10 cellular contexts compared by ENCODE assay signal in the genomic region with DNA sequence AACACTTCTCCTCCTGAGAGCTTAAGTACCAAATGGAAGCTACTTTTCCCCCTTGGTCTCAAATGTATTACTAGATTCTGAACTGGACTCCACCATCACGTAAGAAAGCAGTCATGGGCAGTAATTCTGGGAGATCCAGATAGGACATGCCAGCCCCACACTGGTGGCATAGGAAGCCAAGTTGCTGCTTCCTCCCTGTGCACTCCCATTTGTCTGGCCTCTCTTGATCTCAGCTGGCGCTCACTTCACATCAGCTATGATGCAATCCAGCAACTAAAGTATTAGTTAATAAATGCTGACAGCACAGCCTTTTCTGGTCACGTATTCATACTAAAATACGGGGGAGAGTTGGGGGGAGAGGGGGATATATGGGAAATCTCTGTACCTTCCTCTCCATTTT. TPM values are rescaled to one million over a fixed set of nuclear protein-coding genes. Genes with fewer than 3 reads are reported as not detected.
A peak's percentile ranks its signal among the peaks of the same experiment; 100 is the strongest.
DNase-seq lines count a peak whose midpoint lies in the region; ATAC-seq and TF ChIP-seq lines count a peak whose summit lies in the region.
"Had no signal": no experiment of that assay in that cellular context is flagged by ENCODE, and none has a peak within 500 bp of the region (broad histone marks: within the 10 kb centered on the region; RNA-seq: fewer than 3 reads in every experiment).

No MANE protein-coding gene starts in this region.

- H3K4me1 Mint-ChIP-seq in activated naive CD8-positive, alpha-beta T cell treated with anti-CD3 and anti-CD28 coated beads, Interleukin-2, amount 10 ng/mL, durations not matched to agents 7 days and 5 days = peaks cover 42% of the 10 kb centered on the region
- peaks cover 32% of the 10 kb centered on the region for H3K4me1 Mint-ChIP-seq in activated naive CD8-positive, alpha-beta T cell treated with anti-CD3 and anti-CD28 coated beads for 36 hours
- peaks cover 76% of the 10 kb centered on the region for H3K4me1 Mint-ChIP-seq in dendritic cell treated with granulocyte-macrophage colony-stimulating factor and Interleukin-4, amounts not matched to agents 40 ng/mL and 50 ng/mL, for 4 days (ENCODE audit: low read depth)

- H3K79me2 ChIP-seq in mesendoderm (ENCODE audit: control insufficient read depth, insufficient read depth, low read length) = no peaks in the 10 kb centered on the region

- no peaks in the 10 kb centered on the region for H3K79me1 ChIP-seq in mesendoderm (ENCODE audit: low read length)

- ATAC-seq in activated naive CD8-positive, alpha-beta T cell treated with anti-CD3 and anti-CD28 coated beads, Interleukin-2, amount 10 ng/mL, durations not matched to agents 7 days and 5 days (ENCODE audit: low read depth) = no peak
- no peak for ATAC-seq in left colon

- peak overlapping the region; percentile 26 for H2BK5ac ChIP-seq in mesendoderm (ENCODE audit: low read length)

- no peak for TF ChIP-seq EP300 in tibial nerve (IDR thresholded peaks at IDR 0.05)

- peak overlapping the region; percentile 15 for H2AK5ac ChIP-seq in mesendoderm (ENCODE audit: low read length)

- H2BK120ac ChIP-seq in mesendoderm (ENCODE audit: low read depth, low read length) = no peak overlapping the region

- H3K36me3 ChIP-seq in mesendoderm (ENCODE audit: control insufficient read depth, insufficient read depth, low read length) = no peaks in the 10 kb centered on the region
- H3K36me3 ChIP-seq in tibial nerve = no peaks in the 10 kb centered on the region

- H3K4me3 ChIP-seq in mesendoderm (ENCODE audit: low read length) (no peak overlapping the region), tibial nerve (no peak overlapping the region)

- WGBS in mesendoderm (ENCODE audit: extremely low coverage, insufficient coverage, low lambda C conversion rate) = no CpG with 5 or more reads among the region's 4 CpGs
- WGBS in tibial nerve, 2 donors = 72 to 77% methylated on average over 4 of the region's 4 CpGs

- no peak overlapping the region for H3K4me2 ChIP-seq in mesendoderm (ENCODE audit: low read length)

- POLR2A ChIA-PET in activated naive CD8-positive, alpha-beta T cell treated with anti-CD3 and anti-CD28 coated beads, Interleukin-2, amount 10 ng/mL, durations not matched to agents 7 days and 5 days (lab: Charles Lee) = interaction anchor here (0.5 to 2.1 kb wide), 8 partner anchors 23 to 163 kb away, joined by 3 to 9 read pairs (median 6); no protein-coding TSS in a partner anchor

- H2BK15ac ChIP-seq in mesendoderm (replicated peaks; ENCODE audit: low read depth) = no peak overlapping the region

- H3K23ac ChIP-seq in mesendoderm (ENCODE audit: low read length) = no peak overlapping the region

- H3K4me1 ChIP-seq in mesendoderm (ENCODE audit: control insufficient read depth, low read depth, low read length) (peaks cover 12% of the 10 kb centered on the region), tibial nerve (peaks cover 0 to 79% (median 31%) of the 10 kb centered on the region in 4 donors)

- H3K18ac ChIP-seq in mesendoderm (ENCODE audit: low read length) = peak overlapping the region; percentile 75

- DNase-seq in activated naive CD8-positive, alpha-beta T cell treated with anti-CD3 and anti-CD28 coated beads, Interleukin-2, amount 10 ng/mL, durations not matched to agents 7 days and 5 days = no peak
- DNase-seq in activated naive CD8-positive, alpha-beta T cell treated with anti-CD3 and anti-CD28 coated beads for 36 hours = no peak
- DNase-seq in mesendoderm (no peak), tibial nerve (ENCODE audit: low spot score in 2 of 2) (no peak), NCI-H146 (lab: John Stamatoyannopoulos, UW) (no peak), left colon (no peak), NCI-H82 (lab: John Stamatoyannopoulos, UW) (no peak)
- DNase-seq: effector CD4-positive, alpha-beta T cell; NCI-H1436 treated with DMSO at 0.1 percent for 48 hours had no signal

- no peaks in the 10 kb centered on the region for H3K9me3 ChIP-seq in tibial nerve

- H3K27me3 Mint-ChIP-seq in activated naive CD8-positive, alpha-beta T cell treated with anti-CD3 and anti-CD28 coated beads, Interleukin-2, amount 10 ng/mL, durations not matched to agents 7 days and 5 days = peaks cover 8% of the 10 kb centered on the region
- H3K27me3 Mint-ChIP-seq in activated naive CD8-positive, alpha-beta T cell treated with anti-CD3 and anti-CD28 coated beads for 36 hours = peaks cover 50% of the 10 kb centered on the region
- H3K27me3 Mint-ChIP-seq in dendritic cell treated with granulocyte-macrophage colony-stimulating factor and Interleukin-4, amounts not matched to agents 40 ng/mL and 50 ng/mL, for 4 days = peaks cover 15% of the 10 kb centered on the region

- TF ChIP-seq CTCF in tibial nerve (IDR thresholded peaks at IDR 0.05) = no peak

- H4K5ac ChIP-seq in mesendoderm (ENCODE audit: low read length) = no peak overlapping the region

- peak overlapping the region; percentile 11 for H3K56ac ChIP-seq in mesendoderm (ENCODE audit: low read length)

- no peak for TF ChIP-seq POLR2A in tibial nerve (IDR thresholded peaks at IDR 0.05)

- intact Hi-C loops in dendritic cell treated with granulocyte-macrophage colony-stimulating factor and Interleukin-4, amounts not matched to agents 40 ng/mL and 50 ng/mL, for 4 days (cut with micrococcal nuclease) = loop anchor here (1.0 to 5.0 kb wide), 2 partner anchors 46 to 60 kb away; no protein-coding TSS in a partner anchor
- intact Hi-C loops in left colon (cut with DNase I, micrococcal nuclease) = no loop called here

- H3K27ac ChIP-seq in mesendoderm (ENCODE audit: low read depth, low read length) = no peak overlapping the region
- H3K27ac ChIP-seq in tibial nerve = peak overlapping the region in 3 of 4 donors; percentile 15 to 68 (median 58)

- H3K36me3 Mint-ChIP-seq in activated naive CD8-positive, alpha-beta T cell treated with anti-CD3 and anti-CD28 coated beads, Interleukin-2, amount 10 ng/mL, durations not matched to agents 7 days and 5 days = peaks cover 3% of the 10 kb centered on the region
- no peaks in the 10 kb centered on the region for H3K36me3 Mint-ChIP-seq in activated naive CD8-positive, alpha-beta T cell treated with anti-CD3 and anti-CD28 coated beads for 36 hours
- H3K36me3 Mint-ChIP-seq in dendritic cell treated with granulocyte-macrophage colony-stimulating factor and Interleukin-4, amounts not matched to agents 40 ng/mL and 50 ng/mL, for 4 days (ENCODE audit: low read depth) = peaks cover 2% of the 10 kb centered on the region

- H3K9ac ChIP-seq in mesendoderm (ENCODE audit: low read length) = no peak overlapping the region

- H3K4me3 Mint-ChIP-seq in activated naive CD8-positive, alpha-beta T cell treated with anti-CD3 and anti-CD28 coated beads, Interleukin-2, amount 10 ng/mL, durations not matched to agents 7 days and 5 days = peak overlapping the region; percentile 59
- no peak overlapping the region for H3K4me3 Mint-ChIP-seq in activated naive CD8-positive, alpha-beta T cell treated with anti-CD3 and anti-CD28 coated beads for 36 hours
- peak overlapping the region; percentile 35 for H3K4me3 Mint-ChIP-seq in dendritic cell treated with granulocyte-macrophage colony-stimulating factor and Interleukin-4, amounts not matched to agents 40 ng/mL and 50 ng/mL, for 4 days

- no peaks in the 10 kb centered on the region for H3K27me3 ChIP-seq in mesendoderm (ENCODE audit: insufficient read depth, low read length, poor library complexity)
- H3K27me3 ChIP-seq in tibial nerve = no peaks in the 10 kb centered on the region

- no peak overlapping the region for H4K8ac ChIP-seq in mesendoderm (ENCODE audit: low read depth, low read length)

- peak overlapping the region; percentile 81 for H3K27ac Mint-ChIP-seq in activated naive CD8-positive, alpha-beta T cell treated with anti-CD3 and anti-CD28 coated beads, Interleukin-2, amount 10 ng/mL, durations not matched to agents 7 days and 5 days
- H3K27ac Mint-ChIP-seq in activated naive CD8-positive, alpha-beta T cell treated with anti-CD3 and anti-CD28 coated beads for 36 hours = no peak overlapping the region
- H3K27ac Mint-ChIP-seq in dendritic cell treated with granulocyte-macrophage colony-stimulating factor and Interleukin-4, amounts not matched to agents 40 ng/mL and 50 ng/mL, for 4 days = peak overlapping the region; percentile 99

- H3K9me3 Mint-ChIP-seq in activated naive CD8-positive, alpha-beta T cell treated with anti-CD3 and anti-CD28 coated beads, Interleukin-2, amount 10 ng/mL, durations not matched to agents 7 days and 5 days = no peaks in the 10 kb centered on the region
- H3K9me3 Mint-ChIP-seq in activated naive CD8-positive, alpha-beta T cell treated with anti-CD3 and anti-CD28 coated beads for 36 hours = no peaks in the 10 kb centered on the region
- H3K9me3 Mint-ChIP-seq in dendritic cell treated with granulocyte-macrophage colony-stimulating factor and Interleukin-4, amounts not matched to agents 40 ng/mL and 50 ng/mL, for 4 days = no peaks in the 10 kb centered on the region

- peak overlapping the region; percentile 0 for H3K4ac ChIP-seq in mesendoderm (ENCODE audit: low read depth, low read length)

RNA-seq across cellular contexts. Expression of a gene that starts 3.4 kb away (rescaled TPM):
- under 1 TPM; 0.64 to 0.99 TPM for total RNA-seq in activated naive CD8-positive, alpha-beta T cell treated with anti-CD3 and anti-CD28 coated beads, Interleukin-2, amount 10 ng/mL, durations not matched to agents 7 days and 5 days
- total RNA-seq in activated naive CD8-positive, alpha-beta T cell treated with anti-CD3 and anti-CD28 coated beads for 36 hours = under 1 TPM in 1 of 2 experiments, not detected in 1; 0.60 TPM
- polyA plus RNA-seq in mesendoderm (2013, experiment 1 of 2) = 4.6 TPM
- polyA plus RNA-seq in mesendoderm (2013, experiment 2 of 2) = 4.6 TPM
- 10 to 100 TPM in 1 of 4 donors, 1 to 10 TPM in 2, not detected in 1; 3.3 to 16.4 (median 6.3) TPM for total RNA-seq in tibial nerve
- total RNA-seq in left colon = under 1 TPM; 0.34 to 0.76 TPM
